In the genomic region with DNA sequence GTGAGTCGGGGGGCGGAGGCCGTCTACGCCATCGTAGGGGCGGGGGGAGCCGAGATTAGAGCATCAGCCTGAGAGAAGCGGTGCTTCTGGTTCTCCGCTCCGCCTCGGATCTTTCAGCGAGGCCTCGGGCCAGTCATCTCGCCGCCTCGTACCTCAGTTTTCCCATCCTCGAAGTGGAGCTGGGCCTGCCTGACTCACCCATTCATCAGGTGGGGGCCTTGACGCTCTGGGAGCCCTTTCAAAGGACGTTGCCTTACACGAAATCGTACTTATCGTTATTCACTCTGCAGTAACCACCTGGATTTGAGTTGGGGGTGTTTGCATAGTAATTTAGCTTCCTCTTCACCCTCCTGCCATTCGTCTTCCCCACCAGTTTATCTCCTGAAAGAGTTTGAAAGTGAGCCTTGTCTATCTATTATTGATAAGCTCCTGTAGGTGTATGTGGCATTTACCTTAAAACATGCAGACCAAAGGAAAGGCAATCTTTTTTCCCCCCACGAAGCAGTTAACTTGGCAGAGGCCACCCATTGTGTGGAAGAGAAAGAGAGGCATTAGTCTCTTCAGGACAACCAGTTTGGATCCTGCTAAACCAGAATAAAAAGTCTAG, we compare ENCODE assay signal across 1 cellular context.
TF ChIP-seq lines count a peak whose summit lies in the region.

No MANE protein-coding gene starts in this region.

TF ChIP-seq in K562, 482 proteins besides CTCF, POLR2A, EP300 and RAD21 (continues in another document):
- TF ChIP-seq U2AF2 (optimal IDR thresholded peaks at IDR 0.05; ENCODE audit: low read depth, low read length) (no peak), ATF6 (CRISPR knock-in tag; IDR thresholded peaks at IDR 0.05) (no peak), ZKSCAN1 (IDR thresholded peaks at IDR 0.05; ENCODE audit: low read depth, low read length) (no peak), TAF15 (IDR thresholded peaks at IDR 0.05; ENCODE audit: low read depth, low read length) (no peak), RBM34 (IDR thresholded peaks at IDR 0.05; ENCODE audit: borderline replicate concordance, insufficient read depth, low read length) (no peak), MAFK (IDR thresholded peaks at IDR 0.05; ENCODE audit: low read length) (no peak), ZEB2 (IDR thresholded peaks at IDR 0.05) (no peak), SP2 (IDR thresholded peaks at IDR 0.05; ENCODE audit: extremely low read depth, low read depth, low read length, poor library complexity, severe bottlenecking) (no peak), POLR2G (IDR thresholded peaks at IDR 0.05; ENCODE audit: low read depth, low read length) (no peak), SMAD4 (CRISPR knock-in tag; conservative IDR thresholded peaks at IDR 0.05) (no peak), JUND (IDR thresholded peaks at IDR 0.05; ENCODE audit: borderline replicate concordance, low read depth, low read length) (no peak), JUND (tag; IDR thresholded peaks at IDR 0.05; ENCODE audit: borderline replicate concordance, low read depth, low read length) (0 out of 3 replicates have a peak, but pooled peaks have one; percentile 3), KDM1A (IDR thresholded peaks at IDR 0.05) (0 out of 4 replicates have a peak, but pooled peaks of 1 of the 2 experiments have one; percentile 39), NCOR1 (IDR thresholded peaks at IDR 0.05) (no peak), XRCC3 (IDR thresholded peaks at IDR 0.05) (no peak), TRIM28 (IDR thresholded peaks at IDR 0.05) (no peak), ZNF316 (IDR thresholded peaks at IDR 0.05) (0 out of 2 replicates have a peak, but pooled peaks have one; percentile 0), E2F1 (CRISPR knock-in tag; IDR thresholded peaks at IDR 0.05) (no peak), SAFB2 (IDR thresholded peaks at IDR 0.05; ENCODE audit: borderline replicate concordance, low read depth, low read length, severe bottlenecking) (no peak), PRPF4 (IDR thresholded peaks at IDR 0.05; ENCODE audit: insufficient read depth, low read depth, low read length, poor library complexity, severe bottlenecking) (no peak), CHD1 (IDR thresholded peaks at IDR 0.05; ENCODE audit: low read length) (peak; percentile 28), SP1 (CRISPR knock-in tag; IDR thresholded peaks at IDR 0.05) (0 out of 2 replicates have a peak, but pooled peaks have one; percentile 3), KHSRP (IDR thresholded peaks at IDR 0.05) (no peak), ZNF184 (CRISPR knock-in tag; IDR thresholded peaks at IDR 0.05) (no peak), JUN (IDR thresholded peaks at IDR 0.05; ENCODE audit: borderline replicate concordance, low read depth, low read length) (no peak), JUN (CRISPR knock-in tag; IDR thresholded peaks at IDR 0.05; ENCODE audit: borderline replicate concordance) (no peak), MAFF (IDR thresholded peaks at IDR 0.05; ENCODE audit: low read length) (no peak), ERF (CRISPR knock-in tag; IDR thresholded peaks at IDR 0.05) (no peak), SAP30 (IDR thresholded peaks at IDR 0.05; ENCODE audit: borderline replicate concordance, insufficient read depth, low read depth, low read length, poor library complexity, severe bottlenecking) (peak; percentile 23), MIER1 (IDR thresholded peaks at IDR 0.05; ENCODE audit: low read depth) (no peak), COPS2 (conservative IDR thresholded peaks at IDR 0.05) (no peak), CEBPG (CRISPR knock-in tag; IDR thresholded peaks at IDR 0.05) (no peak), CEBPG (tag; conservative IDR thresholded peaks at IDR 0.05 in 1 of 2, IDR thresholded peaks at IDR 0.05 in 1 of 2) (no peak)
- TF ChIP-seq, protein P1, sequence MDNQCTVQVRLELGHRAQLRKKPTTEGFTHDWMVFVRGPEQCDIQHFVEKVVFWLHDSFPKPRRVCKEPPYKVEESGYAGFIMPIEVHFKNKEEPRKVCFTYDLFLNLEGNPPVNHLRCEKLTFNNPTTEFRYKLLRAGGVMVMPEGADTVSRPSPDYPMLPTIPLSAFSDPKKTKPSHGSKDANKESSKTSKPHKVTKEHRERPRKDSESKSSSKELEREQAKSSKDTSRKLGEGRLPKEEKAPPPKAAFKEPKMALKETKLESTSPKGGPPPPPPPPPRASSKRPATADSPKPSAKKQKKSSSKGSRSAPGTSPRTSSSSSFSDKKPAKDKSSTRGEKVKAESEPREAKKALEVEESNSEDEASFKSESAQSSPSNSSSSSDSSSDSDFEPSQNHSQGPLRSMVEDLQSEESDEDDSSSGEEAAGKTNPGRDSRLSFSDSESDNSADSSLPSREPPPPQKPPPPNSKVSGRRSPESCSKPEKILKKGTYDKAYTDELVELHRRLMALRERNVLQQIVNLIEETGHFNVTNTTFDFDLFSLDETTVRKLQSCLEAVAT (IDR thresholded peaks at IDR 0.05), result no peak
- TF ChIP-seq, protein P2, sequence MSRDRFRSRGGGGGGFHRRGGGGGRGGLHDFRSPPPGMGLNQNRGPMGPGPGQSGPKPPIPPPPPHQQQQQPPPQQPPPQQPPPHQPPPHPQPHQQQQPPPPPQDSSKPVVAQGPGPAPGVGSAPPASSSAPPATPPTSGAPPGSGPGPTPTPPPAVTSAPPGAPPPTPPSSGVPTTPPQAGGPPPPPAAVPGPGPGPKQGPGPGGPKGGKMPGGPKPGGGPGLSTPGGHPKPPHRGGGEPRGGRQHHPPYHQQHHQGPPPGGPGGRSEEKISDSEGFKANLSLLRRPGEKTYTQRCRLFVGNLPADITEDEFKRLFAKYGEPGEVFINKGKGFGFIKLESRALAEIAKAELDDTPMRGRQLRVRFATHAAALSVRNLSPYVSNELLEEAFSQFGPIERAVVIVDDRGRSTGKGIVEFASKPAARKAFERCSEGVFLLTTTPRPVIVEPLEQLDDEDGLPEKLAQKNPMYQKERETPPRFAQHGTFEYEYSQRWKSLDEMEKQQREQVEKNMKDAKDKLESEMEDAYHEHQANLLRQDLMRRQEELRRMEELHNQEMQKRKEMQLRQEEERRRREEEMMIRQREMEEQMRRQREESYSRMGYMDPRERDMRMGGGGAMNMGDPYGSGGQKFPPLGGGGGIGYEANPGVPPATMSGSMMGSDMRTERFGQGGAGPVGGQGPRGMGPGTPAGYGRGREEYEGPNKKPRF (IDR thresholded peaks at IDR 0.05; ENCODE audit: low read depth, low read length), result no peak
- TF ChIP-seq, protein P3, sequence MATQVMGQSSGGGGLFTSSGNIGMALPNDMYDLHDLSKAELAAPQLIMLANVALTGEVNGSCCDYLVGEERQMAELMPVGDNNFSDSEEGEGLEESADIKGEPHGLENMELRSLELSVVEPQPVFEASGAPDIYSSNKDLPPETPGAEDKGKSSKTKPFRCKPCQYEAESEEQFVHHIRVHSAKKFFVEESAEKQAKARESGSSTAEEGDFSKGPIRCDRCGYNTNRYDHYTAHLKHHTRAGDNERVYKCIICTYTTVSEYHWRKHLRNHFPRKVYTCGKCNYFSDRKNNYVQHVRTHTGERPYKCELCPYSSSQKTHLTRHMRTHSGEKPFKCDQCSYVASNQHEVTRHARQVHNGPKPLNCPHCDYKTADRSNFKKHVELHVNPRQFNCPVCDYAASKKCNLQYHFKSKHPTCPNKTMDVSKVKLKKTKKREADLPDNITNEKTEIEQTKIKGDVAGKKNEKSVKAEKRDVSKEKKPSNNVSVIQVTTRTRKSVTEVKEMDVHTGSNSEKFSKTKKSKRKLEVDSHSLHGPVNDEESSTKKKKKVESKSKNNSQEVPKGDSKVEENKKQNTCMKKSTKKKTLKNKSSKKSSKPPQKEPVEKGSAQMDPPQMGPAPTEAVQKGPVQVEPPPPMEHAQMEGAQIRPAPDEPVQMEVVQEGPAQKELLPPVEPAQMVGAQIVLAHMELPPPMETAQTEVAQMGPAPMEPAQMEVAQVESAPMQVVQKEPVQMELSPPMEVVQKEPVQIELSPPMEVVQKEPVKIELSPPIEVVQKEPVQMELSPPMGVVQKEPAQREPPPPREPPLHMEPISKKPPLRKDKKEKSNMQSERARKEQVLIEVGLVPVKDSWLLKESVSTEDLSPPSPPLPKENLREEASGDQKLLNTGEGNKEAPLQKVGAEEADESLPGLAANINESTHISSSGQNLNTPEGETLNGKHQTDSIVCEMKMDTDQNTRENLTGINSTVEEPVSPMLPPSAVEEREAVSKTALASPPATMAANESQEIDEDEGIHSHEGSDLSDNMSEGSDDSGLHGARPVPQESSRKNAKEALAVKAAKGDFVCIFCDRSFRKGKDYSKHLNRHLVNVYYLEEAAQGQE (CRISPR knock-in tag; IDR thresholded peaks at IDR 0.05; ENCODE audit: low read depth), result no peak
- TF ChIP-seq, protein P4, sequence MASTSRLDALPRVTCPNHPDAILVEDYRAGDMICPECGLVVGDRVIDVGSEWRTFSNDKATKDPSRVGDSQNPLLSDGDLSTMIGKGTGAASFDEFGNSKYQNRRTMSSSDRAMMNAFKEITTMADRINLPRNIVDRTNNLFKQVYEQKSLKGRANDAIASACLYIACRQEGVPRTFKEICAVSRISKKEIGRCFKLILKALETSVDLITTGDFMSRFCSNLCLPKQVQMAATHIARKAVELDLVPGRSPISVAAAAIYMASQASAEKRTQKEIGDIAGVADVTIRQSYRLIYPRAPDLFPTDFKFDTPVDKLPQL (IDR thresholded peaks at IDR 0.05; ENCODE audit: extremely low read depth, insufficient read length), result no peak
- TF ChIP-seq, protein P5, sequence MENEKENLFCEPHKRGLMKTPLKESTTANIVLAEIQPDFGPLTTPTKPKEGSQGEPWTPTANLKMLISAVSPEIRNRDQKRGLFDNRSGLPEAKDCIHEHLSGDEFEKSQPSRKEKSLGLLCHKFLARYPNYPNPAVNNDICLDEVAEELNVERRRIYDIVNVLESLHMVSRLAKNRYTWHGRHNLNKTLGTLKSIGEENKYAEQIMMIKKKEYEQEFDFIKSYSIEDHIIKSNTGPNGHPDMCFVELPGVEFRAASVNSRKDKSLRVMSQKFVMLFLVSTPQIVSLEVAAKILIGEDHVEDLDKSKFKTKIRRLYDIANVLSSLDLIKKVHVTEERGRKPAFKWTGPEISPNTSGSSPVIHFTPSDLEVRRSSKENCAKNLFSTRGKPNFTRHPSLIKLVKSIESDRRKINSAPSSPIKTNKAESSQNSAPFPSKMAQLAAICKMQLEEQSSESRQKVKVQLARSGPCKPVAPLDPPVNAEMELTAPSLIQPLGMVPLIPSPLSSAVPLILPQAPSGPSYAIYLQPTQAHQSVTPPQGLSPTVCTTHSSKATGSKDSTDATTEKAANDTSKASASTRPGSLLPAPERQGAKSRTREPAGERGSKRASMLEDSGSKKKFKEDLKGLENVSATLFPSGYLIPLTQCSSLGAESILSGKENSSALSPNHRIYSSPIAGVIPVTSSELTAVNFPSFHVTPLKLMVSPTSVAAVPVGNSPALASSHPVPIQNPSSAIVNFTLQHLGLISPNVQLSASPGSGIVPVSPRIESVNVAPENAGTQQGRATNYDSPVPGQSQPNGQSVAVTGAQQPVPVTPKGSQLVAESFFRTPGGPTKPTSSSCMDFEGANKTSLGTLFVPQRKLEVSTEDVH (IDR thresholded peaks at IDR 0.05; ENCODE audit: low read depth, partially characterized antibody), result no peak
- TF ChIP-seq, protein P6, sequence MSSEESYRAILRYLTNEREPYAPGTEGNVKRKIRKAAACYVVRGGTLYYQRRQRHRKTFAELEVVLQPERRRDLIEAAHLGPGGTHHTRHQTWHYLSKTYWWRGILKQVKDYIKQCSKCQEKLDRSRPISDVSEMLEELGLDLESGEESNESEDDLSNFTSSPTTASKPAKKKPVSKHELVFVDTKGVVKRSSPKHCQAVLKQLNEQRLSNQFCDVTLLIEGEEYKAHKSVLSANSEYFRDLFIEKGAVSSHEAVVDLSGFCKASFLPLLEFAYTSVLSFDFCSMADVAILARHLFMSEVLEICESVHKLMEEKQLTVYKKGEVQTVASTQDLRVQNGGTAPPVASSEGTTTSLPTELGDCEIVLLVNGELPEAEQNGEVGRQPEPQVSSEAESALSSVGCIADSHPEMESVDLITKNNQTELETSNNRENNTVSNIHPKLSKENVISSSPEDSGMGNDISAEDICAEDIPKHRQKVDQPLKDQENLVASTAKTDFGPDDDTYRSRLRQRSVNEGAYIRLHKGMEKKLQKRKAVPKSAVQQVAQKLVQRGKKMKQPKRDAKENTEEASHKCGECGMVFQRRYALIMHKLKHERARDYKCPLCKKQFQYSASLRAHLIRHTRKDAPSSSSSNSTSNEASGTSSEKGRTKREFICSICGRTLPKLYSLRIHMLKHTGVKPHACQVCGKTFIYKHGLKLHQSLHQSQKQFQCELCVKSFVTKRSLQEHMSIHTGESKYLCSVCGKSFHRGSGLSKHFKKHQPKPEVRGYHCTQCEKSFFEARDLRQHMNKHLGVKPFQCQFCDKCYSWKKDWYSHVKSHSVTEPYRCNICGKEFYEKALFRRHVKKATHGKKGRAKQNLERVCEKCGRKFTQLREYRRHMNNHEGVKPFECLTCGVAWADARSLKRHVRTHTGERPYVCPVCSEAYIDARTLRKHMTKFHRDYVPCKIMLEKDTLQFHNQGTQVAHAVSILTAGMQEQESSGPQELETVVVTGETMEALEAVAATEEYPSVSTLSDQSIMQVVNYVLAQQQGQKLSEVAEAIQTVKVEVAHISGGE (CRISPR knock-in tag; IDR thresholded peaks at IDR 0.05), result no peak
- TF ChIP-seq, protein P7, sequence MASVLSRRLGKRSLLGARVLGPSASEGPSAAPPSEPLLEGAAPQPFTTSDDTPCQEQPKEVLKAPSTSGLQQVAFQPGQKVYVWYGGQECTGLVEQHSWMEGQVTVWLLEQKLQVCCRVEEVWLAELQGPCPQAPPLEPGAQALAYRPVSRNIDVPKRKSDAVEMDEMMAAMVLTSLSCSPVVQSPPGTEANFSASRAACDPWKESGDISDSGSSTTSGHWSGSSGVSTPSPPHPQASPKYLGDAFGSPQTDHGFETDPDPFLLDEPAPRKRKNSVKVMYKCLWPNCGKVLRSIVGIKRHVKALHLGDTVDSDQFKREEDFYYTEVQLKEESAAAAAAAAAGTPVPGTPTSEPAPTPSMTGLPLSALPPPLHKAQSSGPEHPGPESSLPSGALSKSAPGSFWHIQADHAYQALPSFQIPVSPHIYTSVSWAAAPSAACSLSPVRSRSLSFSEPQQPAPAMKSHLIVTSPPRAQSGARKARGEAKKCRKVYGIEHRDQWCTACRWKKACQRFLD (CRISPR knock-in tag; IDR thresholded peaks at IDR 0.05), result no peak
